In the genomic region with DNA sequence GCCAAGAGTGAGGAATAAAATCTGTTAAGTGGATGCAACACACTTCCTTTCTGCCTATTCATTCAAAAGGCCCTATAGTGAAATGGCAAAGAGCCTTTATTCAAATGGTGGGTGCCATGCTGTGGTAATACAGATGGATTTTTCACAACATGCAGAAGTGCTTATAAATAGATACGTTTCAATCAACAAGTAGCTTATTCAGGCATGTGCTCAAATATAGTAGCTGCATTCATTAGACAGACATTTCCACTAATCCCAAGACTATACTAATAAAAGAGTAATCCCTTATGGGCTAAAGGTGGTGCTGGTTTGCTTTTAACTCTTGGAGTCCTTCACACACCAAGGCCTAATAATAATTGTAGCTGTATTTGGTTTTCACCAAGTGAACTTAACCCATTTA, we compare ENCODE assay signal across 16 cellular contexts.
DNase-seq lines count a peak whose midpoint lies in the region; ATAC-seq lines count a peak whose summit lies in the region.
"Had no signal": no experiment of that assay in that cellular context is flagged by ENCODE, and none has a peak within 500 bp of the region (broad histone marks: within the 10 kb centered on the region; RNA-seq: fewer than 3 reads in every experiment).

No MANE protein-coding gene starts in this region.

- DNase-seq in COLO829 (ENCODE audit: low spot score): peak; percentile 59
- peak; percentile 96 for DNase-seq in SK-MEL-5 (ENCODE audit: low read depth, low spot score)
- DNase-seq in left ventricle myocardium superior: no peak
- DNase-seq in putamen (ENCODE audit: low spot score): peak; percentile 9
- no peak for DNase-seq in SK-N-DZ (ENCODE audit: low spot score)
- DNase-seq: ACHN; BE2C; CD4-positive, alpha-beta memory T cell; H9; NCI-H1694; NCI-H446 treated with DMSO at 0.1 percent for 48 hours; NCI-H774; SJCRH30 had no signal

- in situ Hi-C loops in SK-MEL-5 (cut with HindIII; ENCODE audit: low pct_unique_long_range_greater_than_20kb, low sequenced_read_pairs): no loop called here

- peak; percentile 84 for ATAC-seq in left ventricle myocardium superior
- no peak for ATAC-seq in GM21360 (IDR thresholded peaks at IDR 0.05; ENCODE audit: unreplicated experiment)
- no peak for ATAC-seq in HG03196 (IDR thresholded peaks at IDR 0.05; ENCODE audit: unreplicated experiment)
- ATAC-seq: HepG2 had no signal

- intact Hi-C loops in left ventricle myocardium superior (cut with micrococcal nuclease): no loop called here

Comparison
In these comparisons a context has a peak if more than half of its experiments do, and no peak if none do; other contexts are left out.
1. DNase-seq: peak in COLO829 (single experiment), SK-MEL-5 (single experiment) and putamen (single experiment); none in left ventricle myocardium superior (single experiment) and SK-N-DZ (single experiment).